18 cellular contexts compared by ENCODE assay signal in genomic region chr7:13912740-13913320, GRCh38.
A peak's percentile ranks its signal among the peaks of the same experiment; 100 is the strongest.
DNase-seq lines count a peak whose midpoint lies in the region; ATAC-seq and TF ChIP-seq lines count a peak whose summit lies in the region.
"Had no signal": no experiment of that assay in that cellular context is flagged by ENCODE, and none has a peak within 500 bp of the region (broad histone marks: within the 10 kb centered on the region; RNA-seq: fewer than 3 reads in every experiment).

No MANE protein-coding gene starts in this region.

- TF ChIP-seq CTCF in IMR-90 (conservative IDR thresholded peaks at IDR 0.05; ENCODE audit: low read depth, low read length): no peak
- no peak for TF ChIP-seq CTCF in astrocyte of the cerebellum (IDR thresholded peaks at IDR 0.05; ENCODE audit: low read depth, low read length, missing control alignments)

- H3K4me3 ChIP-seq in IMR-90 (ENCODE audit: insufficient read depth, low read depth, low read length) (no peak overlapping the region), astrocyte of the cerebellum (ENCODE audit: low read depth, low read length) (no peak overlapping the region)
- H3K4me3 ChIP-seq: HAP-1, K562 had no signal

- H3K36me3 Mint-ChIP-seq in activated CD4-positive, alpha-beta T cell treated with anti-CD3 and anti-CD28 coated beads, Interleukin-2, amount 10 ng/mL, durations not matched to agents 24 days and 14 days (ENCODE audit: low read depth): no peaks in the 10 kb centered on the region
- H3K36me3 Mint-ChIP-seq: CD4-positive, alpha-beta memory T cell had no signal

- no peak overlapping the region for H4K5ac ChIP-seq in IMR-90 (ENCODE audit: low read depth, low read length)

- DNase-seq in IMR-90: no peak
- peak; percentile 60 for DNase-seq in SK-N-DZ (ENCODE audit: low spot score)
- peak; percentile 24 for DNase-seq in astrocyte of the cerebellum (ENCODE audit: low read depth)
- DNase-seq in renal cortical epithelial cell (ENCODE audit: low read depth): peak; percentile 25
- DNase-seq in ACHN: no peak
- no peak for DNase-seq in activated CD4-positive, alpha-beta T cell treated with anti-CD3 and anti-CD28 coated beads, Interleukin-2, amount 10 ng/mL, durations not matched to agents 24 days and 14 days
- no peak for DNase-seq in AML-193 (lab: John Stamatoyannopoulos, UW)
- DNase-seq: Calu3, DMS53, NCI-H1436 treated with DMSO at 0.1 percent for 48 hours, NCI-H2029 treated with DMSO at 0.1 percent for 48 hours, OCI-M1, RPMI8226, SIG-M5 had no signal

- no peak for TF ChIP-seq POLR2A in IMR-90 (IDR thresholded peaks at IDR 0.05; ENCODE audit: low read depth, low read length)

- H3K9me1 ChIP-seq in IMR-90 (ENCODE audit: insufficient read depth, low read length): peaks cover 3% of the 10 kb centered on the region; the same call in 1 of the 2 replicates

- no peak overlapping the region for H3K14ac ChIP-seq in IMR-90 (replicated peaks; ENCODE audit: low read depth, low read length)

- no peak overlapping the region for H3K9ac ChIP-seq in IMR-90 (ENCODE audit: low read depth, low read length)

- no peak overlapping the region for H2BK5ac ChIP-seq in IMR-90 (ENCODE audit: low read depth, low read length, poor library complexity, severe bottlenecking)

- H3K4ac ChIP-seq in IMR-90 (ENCODE audit: low read depth, low read length): no peak overlapping the region

- H2AFZ ChIP-seq in IMR-90 (replicated peaks; ENCODE audit: low read length, poor library complexity): no peak overlapping the region

- H3K27me3 ChIP-seq in IMR-90 (ENCODE audit: control insufficient read depth, insufficient read depth, low read length): no peaks in the 10 kb centered on the region

- peaks cover 2% of the 10 kb centered on the region; the same call in 1 of the 2 replicates for H3K36me3 ChIP-seq in IMR-90 (ENCODE audit: control insufficient read depth, insufficient read depth, low read length)
- H3K36me3 ChIP-seq: HAP-1 had no signal

- no CpG with 5 or more reads among the region's 4 CpGs for WGBS in IMR-90 (ENCODE audit: extremely low coverage in 2 of 2, insufficient read length in 1 of 2), 2 experiments

- BruUV-seq in IMR-90 (replicated peaks; lab: Mats Ljungman, UMichigan): no TSS peak

- no peak overlapping the region for H4K8ac ChIP-seq in IMR-90 (ENCODE audit: low read depth in 2 of 2, low read length in 2 of 2)

- H2AK5ac ChIP-seq in IMR-90 (ENCODE audit: low read depth, low read length): no peak overlapping the region

- no peak overlapping the region for H3K56ac ChIP-seq in IMR-90 (ENCODE audit: extremely low read depth, insufficient read depth, low read length)

- peaks cover 7% of the 10 kb centered on the region for H3K4me1 Mint-ChIP-seq in activated CD4-positive, alpha-beta T cell treated with anti-CD3 and anti-CD28 coated beads, Interleukin-2, amount 10 ng/mL, durations not matched to agents 24 days and 14 days

- intact Hi-C loops in IMR-90 (cut with micrococcal nuclease): loop anchor here (10.0 kb wide), 1 partner anchor 628 kb away; no protein-coding TSS in a partner anchor
- intact Hi-C loops in activated CD4-positive, alpha-beta T cell treated with anti-CD3 and anti-CD28 coated beads, Interleukin-2, amount 10 ng/mL, durations not matched to agents 24 days and 14 days (cut with micrococcal nuclease): no loop called here

- no peak overlapping the region for H2AK9ac ChIP-seq in IMR-90 (replicated peaks; ENCODE audit: low read depth, low read length, poor library complexity)

- no peaks in the 10 kb centered on the region for H3K9me3 Mint-ChIP-seq in activated CD4-positive, alpha-beta T cell treated with anti-CD3 and anti-CD28 coated beads, Interleukin-2, amount 10 ng/mL, durations not matched to agents 24 days and 14 days
- H3K9me3 Mint-ChIP-seq: CD4-positive, alpha-beta memory T cell had no signal

- H2BK120ac ChIP-seq in IMR-90 (ENCODE audit: low read depth, low read length): 0 out of 2 replicates have a peak overlapping the region, but pooled peaks have one; percentile 10

- no peak for ATAC-seq in IMR-90 (ENCODE audit: low read depth)
- ATAC-seq: K562 had no signal

- no peak overlapping the region for H3K27ac ChIP-seq in IMR-90 (ENCODE audit: insufficient read depth, low read length)
- H3K27ac ChIP-seq: HL-60 had no signal

- 0 out of 2 replicates have a peak overlapping the region, but pooled peaks have one; percentile 33 for H3K23ac ChIP-seq in IMR-90 (ENCODE audit: low read depth, low read length)

- no peaks in the 10 kb centered on the region for H3K79me1 ChIP-seq in IMR-90 (ENCODE audit: low read depth in 1 of 2, low read length in 2 of 2)

- H2BK20ac ChIP-seq in IMR-90 (ENCODE audit: low read depth, low read length): no peak overlapping the region

- no peak overlapping the region for H3K18ac ChIP-seq in IMR-90 (ENCODE audit: low read depth, low read length)

- no peaks in the 10 kb centered on the region for H3K27me3 Mint-ChIP-seq in activated CD4-positive, alpha-beta T cell treated with anti-CD3 and anti-CD28 coated beads, Interleukin-2, amount 10 ng/mL, durations not matched to agents 24 days and 14 days
- H3K27me3 Mint-ChIP-seq: CD4-positive, alpha-beta memory T cell had no signal

- H3K4me1 ChIP-seq in IMR-90 (ENCODE audit: control insufficient read depth, insufficient read depth, low read length): peaks cover 2% of the 10 kb centered on the region; the same call in 1 of the 2 replicates
- H3K4me1 ChIP-seq: HAP-1 had no signal

- no peaks in the 10 kb centered on the region for H4K20me1 ChIP-seq in IMR-90 (ENCODE audit: insufficient read depth, low read length)

- H4K91ac ChIP-seq in IMR-90 (ENCODE audit: insufficient read depth, low read depth, low read length): no peak overlapping the region

- H3K27ac Mint-ChIP-seq in activated CD4-positive, alpha-beta T cell treated with anti-CD3 and anti-CD28 coated beads, Interleukin-2, amount 10 ng/mL, durations not matched to agents 24 days and 14 days: no peak overlapping the region
- H3K27ac Mint-ChIP-seq: CD4-positive, alpha-beta memory T cell had no signal

- dilution Hi-C loops in IMR-90 (cut with HindIII; ENCODE audit: low sequenced_read_pairs, unreplicated experiment): no loop called here

- no peak overlapping the region for H2BK15ac ChIP-seq in IMR-90 (ENCODE audit: low read depth, low read length)

- in situ Hi-C loops in IMR-90 (cut with MboI; ENCODE audit: low sequenced_read_pairs): no loop called here
- in situ Hi-C loops in astrocyte of the cerebellum (cut with HindIII; ENCODE audit: low sequenced_read_pairs): no loop called here
- in situ Hi-C loops in ACHN (cut with HindIII; ENCODE audit: low pct_ligation_motif_present, low pct_unique_long_range_greater_than_20kb, low sequenced_read_pairs): no loop called here

- H3K9me3 ChIP-seq in IMR-90 (ENCODE audit: control insufficient read depth, insufficient read depth, low read length): no peaks in the 10 kb centered on the region
- H3K9me3 ChIP-seq: HAP-1 had no signal

- no peak for TF ChIP-seq RAD21 in IMR-90 (IDR thresholded peaks at IDR 0.05; ENCODE audit: low read length)

- CTCF ChIA-PET in IMR-90 (lab: Yijun Ruan, JAX): no interaction called here

- no peak overlapping the region for H3K4me3 Mint-ChIP-seq in activated CD4-positive, alpha-beta T cell treated with anti-CD3 and anti-CD28 coated beads, Interleukin-2, amount 10 ng/mL, durations not matched to agents 24 days and 14 days

- POLR2A ChIA-PET in IMR-90 (lab: Charles Lee; ENCODE audit: unreplicated experiment): no interaction called here

- H3K4me2 ChIP-seq in IMR-90 (ENCODE audit: low read depth, low read length): no peak overlapping the region

TF ChIP-seq in IMR-90, 13 proteins besides CTCF, POLR2A, EP300 and RAD21:
- TF ChIP-seq MXI1 (IDR thresholded peaks at IDR 0.05; ENCODE audit: borderline replicate concordance, low read depth, low read length) (no peak), BHLHE40 (IDR thresholded peaks at IDR 0.05; ENCODE audit: low read depth, low read length) (no peak), NFE2L2 (IDR thresholded peaks at IDR 0.05; ENCODE audit: low read depth, low read length) (no peak), RFX5 (IDR thresholded peaks at IDR 0.05; ENCODE audit: low read depth, low read length) (no peak), CEBPB (IDR thresholded peaks at IDR 0.05; ENCODE audit: low read depth, low read length) (no peak), RCOR1 (IDR thresholded peaks at IDR 0.05; ENCODE audit: insufficient replicate concordance, low read length) (no peak), CHD1 (IDR thresholded peaks at IDR 0.05; ENCODE audit: low read depth, low read length) (no peak)
- TF ChIP-seq, protein P1, sequence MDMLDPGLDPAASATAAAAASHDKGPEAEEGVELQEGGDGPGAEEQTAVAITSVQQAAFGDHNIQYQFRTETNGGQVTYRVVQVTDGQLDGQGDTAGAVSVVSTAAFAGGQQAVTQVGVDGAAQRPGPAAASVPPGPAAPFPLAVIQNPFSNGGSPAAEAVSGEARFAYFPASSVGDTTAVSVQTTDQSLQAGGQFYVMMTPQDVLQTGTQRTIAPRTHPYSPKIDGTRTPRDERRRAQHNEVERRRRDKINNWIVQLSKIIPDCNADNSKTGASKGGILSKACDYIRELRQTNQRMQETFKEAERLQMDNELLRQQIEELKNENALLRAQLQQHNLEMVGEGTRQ (IDR thresholded peaks at IDR 0.05; ENCODE audit: low read depth, low read length): no peak
- TF ChIP-seq, protein P2, sequence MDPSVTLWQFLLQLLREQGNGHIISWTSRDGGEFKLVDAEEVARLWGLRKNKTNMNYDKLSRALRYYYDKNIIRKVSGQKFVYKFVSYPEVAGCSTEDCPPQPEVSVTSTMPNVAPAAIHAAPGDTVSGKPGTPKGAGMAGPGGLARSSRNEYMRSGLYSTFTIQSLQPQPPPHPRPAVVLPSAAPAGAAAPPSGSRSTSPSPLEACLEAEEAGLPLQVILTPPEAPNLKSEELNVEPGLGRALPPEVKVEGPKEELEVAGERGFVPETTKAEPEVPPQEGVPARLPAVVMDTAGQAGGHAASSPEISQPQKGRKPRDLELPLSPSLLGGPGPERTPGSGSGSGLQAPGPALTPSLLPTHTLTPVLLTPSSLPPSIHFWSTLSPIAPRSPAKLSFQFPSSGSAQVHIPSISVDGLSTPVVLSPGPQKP (IDR thresholded peaks at IDR 0.05; ENCODE audit: borderline replicate concordance, low read depth, low read length): no peak

Comparison
In these comparisons a context has a peak if more than half of its experiments do, and no peak if none do; other contexts are left out.
1. DNase-seq: peak in SK-N-DZ (single experiment), astrocyte of the cerebellum (single experiment) and renal cortical epithelial cell (single experiment); none in IMR-90 (single experiment), ACHN (single experiment), activated CD4-positive, alpha-beta T cell treated with anti-CD3 and anti-CD28 coated beads, Interleukin-2, amount 10 ng/mL, durations not matched to agents 24 days and 14 days (single experiment) and AML-193 (0 of 2).